Comparison of ENCODE assay signal across 18 cellular contexts in the genomic region with DNA sequence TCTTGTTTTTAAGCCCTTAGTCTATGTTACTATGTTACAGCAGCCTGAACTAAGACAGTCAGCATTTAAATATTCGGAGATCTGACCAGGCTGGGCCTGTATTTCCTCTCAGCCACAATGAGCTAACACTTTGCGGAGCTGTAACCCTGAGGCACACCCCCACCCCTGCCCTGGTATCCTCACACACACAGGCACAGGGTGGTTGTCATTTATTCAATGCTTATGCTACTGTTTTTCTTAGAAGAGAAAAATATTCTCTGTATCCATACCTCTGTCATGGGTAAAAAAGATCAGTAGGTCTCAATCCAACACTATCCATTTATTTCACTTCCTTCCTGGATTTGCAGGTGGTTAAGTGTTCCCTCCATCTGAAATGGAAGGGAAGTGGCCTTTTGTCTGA.
DNase-seq lines count a peak whose midpoint lies in the region; ATAC-seq and TF ChIP-seq lines count a peak whose summit lies in the region.
"Had no signal": no experiment of that assay in that cellular context is flagged by ENCODE, and none has a peak within 500 bp of the region (broad histone marks: within the 10 kb centered on the region; RNA-seq: fewer than 3 reads in every experiment).

No MANE protein-coding gene starts in this region.

- H3K27ac Mint-ChIP-seq in nephron = peak overlapping the region; percentile 89 to 96 (median 92)
- no peak overlapping the region for H3K27ac Mint-ChIP-seq in activated naive CD8-positive, alpha-beta T cell treated with anti-CD3 and anti-CD28 coated beads, Interleukin-2, amount 50 U/mL, for 24 hours
- H3K27ac Mint-ChIP-seq: naive thymus-derived CD8-positive, alpha-beta T cell; type B pancreatic cell had no signal

- no peaks in the 10 kb centered on the region for H3K9me3 Mint-ChIP-seq in nephron
- H3K9me3 Mint-ChIP-seq in activated naive CD8-positive, alpha-beta T cell treated with anti-CD3 and anti-CD28 coated beads, Interleukin-2, amount 50 U/mL, for 24 hours = no peaks in the 10 kb centered on the region
- H3K9me3 Mint-ChIP-seq: activated T-cell treated with anti-CD3 and anti-CD28 coated beads, Interleukin-2, amount 50 U/mL, for 4 hours; naive thymus-derived CD8-positive, alpha-beta T cell; type B pancreatic cell had no signal

- TF ChIP-seq CTCF in VCaP (conservative IDR thresholded peaks at IDR 0.05) = no peak
- no peak for TF ChIP-seq CTCF in epithelial cell of esophagus (IDR thresholded peaks at IDR 0.05; ENCODE audit: insufficient read depth, low read depth, low read length, missing control alignments)
- TF ChIP-seq CTCF in nephron (IDR thresholded peaks at IDR 0.05; ENCODE audit: unreplicated experiment in 3 of 3) = no peak

- DNase-seq in EH (ENCODE audit: low read depth) (peak; percentile 7), epithelial cell of esophagus (ENCODE audit: low read depth) (peak; percentile 7), HuH-7 (ENCODE audit: low spot score) (no peak)
- DNase-seq in activated effector memory CD4-positive, alpha-beta T cell treated with Interleukin-2 at 50 U/mL for 16 hours = no peak
- no peak for DNase-seq in activated naive CD8-positive, alpha-beta T cell treated with anti-CD3 and anti-CD28 coated beads, Interleukin-2, amount 50 U/mL, for 24 hours
- DNase-seq: activated CD4-positive, alpha-beta T cell treated with anti-CD3 and anti-CD28 coated beads, Interleukin-2, amount 50 U/mL, for 4 hours; activated T-cell treated with anti-CD3 and anti-CD28 coated beads, Interleukin-2, amount 50 U/mL, for 4 hours; hypothalamus; left ventricle myocardium superior; naive thymus-derived CD8-positive, alpha-beta T cell; NCI-H1092; NCI-H2227 treated with DMSO at 0.1 percent for 48 hours; stimulated activated CD4-positive, alpha-beta T cell treated with anti-CD3 and anti-CD28 coated beads, Interleukin-4, amount 100 ng/mL, for 24 hours had no signal

- peak overlapping the region; percentile 16; the same call in 1 of the 2 replicates for H3K27ac ChIP-seq in VCaP

- H3K4me3 Mint-ChIP-seq in nephron = no peak overlapping the region
- H3K4me3 Mint-ChIP-seq in activated naive CD8-positive, alpha-beta T cell treated with anti-CD3 and anti-CD28 coated beads, Interleukin-2, amount 50 U/mL, for 24 hours = no peak overlapping the region
- H3K4me3 Mint-ChIP-seq: activated T-cell treated with anti-CD3 and anti-CD28 coated beads, Interleukin-2, amount 50 U/mL, for 4 hours; naive thymus-derived CD8-positive, alpha-beta T cell; type B pancreatic cell had no signal

- H3K4me1 Mint-ChIP-seq in nephron = peaks cover 56% of the 10 kb centered on the region
- H3K4me1 Mint-ChIP-seq in activated naive CD8-positive, alpha-beta T cell treated with anti-CD3 and anti-CD28 coated beads, Interleukin-2, amount 50 U/mL, for 24 hours = peaks cover 11% of the 10 kb centered on the region
- H3K4me1 Mint-ChIP-seq: naive thymus-derived CD8-positive, alpha-beta T cell had no signal

- H3K4me3 ChIP-seq in epithelial cell of esophagus (ENCODE audit: low read length) = no peak overlapping the region

- no peaks in the 10 kb centered on the region for H3K36me3 Mint-ChIP-seq in nephron (ENCODE audit: low read depth)
- H3K36me3 Mint-ChIP-seq in activated naive CD8-positive, alpha-beta T cell treated with anti-CD3 and anti-CD28 coated beads, Interleukin-2, amount 50 U/mL, for 24 hours (ENCODE audit: low read depth) = no peaks in the 10 kb centered on the region
- H3K36me3 Mint-ChIP-seq: naive thymus-derived CD8-positive, alpha-beta T cell; type B pancreatic cell had no signal

- no peak for ATAC-seq in activated naive CD8-positive, alpha-beta T cell treated with anti-CD3 and anti-CD28 coated beads, Interleukin-2, amount 50 U/mL, for 24 hours
- no peak for ATAC-seq in GM18870 (IDR thresholded peaks at IDR 0.05; ENCODE audit: unreplicated experiment)
- ATAC-seq: activated T-cell treated with anti-CD3 and anti-CD28 coated beads, Interleukin-2, amount 50 U/mL, for 4 hours; left ventricle myocardium superior; naive thymus-derived CD8-positive, alpha-beta T cell; sciatic nerve had no signal

- no peaks in the 10 kb centered on the region for H3K27me3 Mint-ChIP-seq in nephron (ENCODE audit: low read depth)
- H3K27me3 Mint-ChIP-seq in activated naive CD8-positive, alpha-beta T cell treated with anti-CD3 and anti-CD28 coated beads, Interleukin-2, amount 50 U/mL, for 24 hours = peaks cover 6% of the 10 kb centered on the region
- H3K27me3 Mint-ChIP-seq: type B pancreatic cell had no signal

Comparison
In these comparisons a context has a peak if more than half of its experiments do, and no peak if none do; other contexts are left out.
1. DNase-seq: peak in EH (single experiment) and epithelial cell of esophagus (single experiment); none in HuH-7 (single experiment), activated effector memory CD4-positive, alpha-beta T cell treated with Interleukin-2 at 50 U/mL for 16 hours (single experiment) and activated naive CD8-positive, alpha-beta T cell treated with anti-CD3 and anti-CD28 coated beads, Interleukin-2, amount 50 U/mL, for 24 hours (single experiment).